8 cellular contexts compared by ENCODE assay signal in genomic region chr6:73580247-73581149, GRCh38. TPM values are rescaled to one million over a fixed set of nuclear protein-coding genes. Genes with fewer than 3 reads are reported as not detected.
DNase-seq lines count a peak whose midpoint lies in the region; ATAC-seq and TF ChIP-seq lines count a peak whose summit lies in the region.

No MANE protein-coding gene starts in this region.

- peak overlapping the region; percentile 91 for H3K27ac Mint-ChIP-seq in activated naive CD8-positive, alpha-beta T cell treated with anti-CD3 and anti-CD28 coated beads, Interleukin-2, amount 10 ng/mL, durations not matched to agents 7 days and 5 days

- TF ChIP-seq CTCF in AG04450 (IDR thresholded peaks at IDR 0.05; ENCODE audit: low read depth, low read length) (peak; percentile 54), heart right ventricle (IDR thresholded peaks at IDR 0.05) (peak in 8 of 9 donors; percentile 11 to 59 (median 48)), upper lobe of left lung (IDR thresholded peaks at IDR 0.05) (peak in 5 of 6 experiments; percentile 24 to 50 (median 34))

- DNase-seq in AG04450 (ENCODE audit: low read depth, low spot score) (peak; percentile 94), heart right ventricle (peak; percentile 71 to 82), posterior vena cava (ENCODE audit: low spot score) (peak; percentile 95), upper lobe of left lung (peak; percentile 86 to 89)
- peak; percentile 56 for DNase-seq in activated naive CD8-positive, alpha-beta T cell treated with anti-CD3 and anti-CD28 coated beads, Interleukin-2, amount 10 ng/mL, durations not matched to agents 7 days and 5 days

- POLR2A ChIA-PET in AG04450 (lab: Yijun Ruan, JAX) = interaction anchor here (0.5 to 3.0 kb wide), 16 partner anchors 13 to 128 kb away, joined by 3 to 142 read pairs (median 7); partner anchors contain the start of genes EEF1A1 and MTO1
- POLR2A ChIA-PET in activated naive CD8-positive, alpha-beta T cell treated with anti-CD3 and anti-CD28 coated beads, Interleukin-2, amount 10 ng/mL, durations not matched to agents 7 days and 5 days (lab: Charles Lee) = interaction anchor here (0.7 to 2.6 kb wide), 5 partner anchors 9 to 59 kb away, joined by 3 to 32 read pairs (median 4); partner anchors contain the start of gene EEF1A1

- peak; percentile 81 for ATAC-seq in HG03378 (IDR thresholded peaks at IDR 0.05; ENCODE audit: unreplicated experiment)
- peak; percentile 93 for ATAC-seq in SK-N-SH treated with all-trans-retinoic acid at 6 μM for 48 hours
- ATAC-seq in activated naive CD8-positive, alpha-beta T cell treated with anti-CD3 and anti-CD28 coated beads, Interleukin-2, amount 10 ng/mL, durations not matched to agents 7 days and 5 days (ENCODE audit: low read depth) = peak; percentile 71
- peak; percentile 89 to 96 (median 94) for ATAC-seq in heart right ventricle
- ATAC-seq in upper lobe of left lung (ENCODE audit: low FRiP score in 2 of 2) = peak; percentile 93 to 97

- H3K36me3 ChIP-seq in heart right ventricle = no peaks in the 10 kb centered on the region
- H3K36me3 ChIP-seq in upper lobe of left lung = no peaks in the 10 kb centered on the region

- H3K27me3 ChIP-seq in AG04450 (ENCODE audit: control insufficient read depth, insufficient read depth, low read length) (no peaks in the 10 kb centered on the region), heart right ventricle (no peaks in the 10 kb centered on the region), upper lobe of left lung (no peaks in the 10 kb centered on the region)

- H3K27me3 Mint-ChIP-seq in activated naive CD8-positive, alpha-beta T cell treated with anti-CD3 and anti-CD28 coated beads, Interleukin-2, amount 10 ng/mL, durations not matched to agents 7 days and 5 days = no peaks in the 10 kb centered on the region

- peaks cover 4% of the 10 kb centered on the region for H3K36me3 Mint-ChIP-seq in activated naive CD8-positive, alpha-beta T cell treated with anti-CD3 and anti-CD28 coated beads, Interleukin-2, amount 10 ng/mL, durations not matched to agents 7 days and 5 days

- peak overlapping the region; percentile 55 for H3K4me3 Mint-ChIP-seq in activated naive CD8-positive, alpha-beta T cell treated with anti-CD3 and anti-CD28 coated beads, Interleukin-2, amount 10 ng/mL, durations not matched to agents 7 days and 5 days

- peak overlapping the region; percentile 50 for H3K4me3 ChIP-seq in AG04450 (ENCODE audit: low read depth, low read length)
- peak overlapping the region in 8 of 10 donors; percentile 2 to 40 (median 34) for H3K4me3 ChIP-seq in heart right ventricle
- peak overlapping the region in 3 of 4 donors; percentile 4 to 29 (median 7) for H3K4me3 ChIP-seq in upper lobe of left lung

- intact Hi-C loops in heart right ventricle (cut with DNase I) = loop anchor here in 5 of 10 donors (1.0 to 10.0 kb wide), 6 partner anchors 30 to 60 kb away; partner anchors contain the start of gene EEF1A1 (in 4 of the 5)
- intact Hi-C loops in posterior vena cava (cut with DNase I) = loop anchor here in 1 of 2 donors (2.0 kb wide), 1 partner anchor 60 kb away; the partner anchor contains the start of gene EEF1A1

- H3K4me1 ChIP-seq in heart right ventricle (peaks cover 6 to 43% (median 18%) of the 10 kb centered on the region in 9 donors), upper lobe of left lung (peaks cover 23 to 36% (median 30%) of the 10 kb centered on the region in 4 donors)

- H3K9me3 ChIP-seq in AG04450 (ENCODE audit: control insufficient read depth, insufficient read depth, low read length) = peaks cover 2% of the 10 kb centered on the region; the same call in 1 of the 2 replicates
- peaks cover 0 to 6% (median 0%) of the 10 kb centered on the region in 11 donors for H3K9me3 ChIP-seq in heart right ventricle
- no peaks in the 10 kb centered on the region for H3K9me3 ChIP-seq in upper lobe of left lung

- CTCF ChIA-PET in AG04450 (lab: Charles Lee) = interaction anchor here (0.7 to 1.1 kb wide), 5 partner anchors 17 to 72 kb away, joined by 3 to 4 read pairs (median 3); no protein-coding TSS in a partner anchor

- peak in 2 of 4 donors; percentile 52 to 88 for TF ChIP-seq EP300 in upper lobe of left lung (IDR thresholded peaks at IDR 0.05)

- peak; percentile 38 for TF ChIP-seq POLR2A in GM19099 (IDR thresholded peaks at IDR 0.05; ENCODE audit: extremely low read depth, insufficient read length, low read depth)
- TF ChIP-seq POLR2A in upper lobe of left lung (IDR thresholded peaks at IDR 0.05) = peak in 2 of 4 donors; percentile 26 to 54

- H3K27ac ChIP-seq in AG04450 (ENCODE audit: low read depth, low read length) (peak overlapping the region; percentile 100), heart right ventricle (peak overlapping the region; percentile 79 to 95 (median 88)), upper lobe of left lung (peak overlapping the region; percentile 87 to 95 (median 90))

- peaks cover 17% of the 10 kb centered on the region for H3K4me1 Mint-ChIP-seq in activated naive CD8-positive, alpha-beta T cell treated with anti-CD3 and anti-CD28 coated beads, Interleukin-2, amount 10 ng/mL, durations not matched to agents 7 days and 5 days

- 29 to 42% methylated on average over 21 of the region's 21 CpGs for WGBS in heart right ventricle, 2 donors
- WGBS in upper lobe of left lung, 2 donors = 6 to 7% methylated on average over 21 of the region's 21 CpGs

- H3K9me3 Mint-ChIP-seq in activated naive CD8-positive, alpha-beta T cell treated with anti-CD3 and anti-CD28 coated beads, Interleukin-2, amount 10 ng/mL, durations not matched to agents 7 days and 5 days = peaks cover 6% of the 10 kb centered on the region

TF ChIP-seq in SK-N-SH treated with all-trans-retinoic acid at 6 μM for 48 hours, 23 proteins besides CTCF, POLR2A, EP300 and RAD21:
- TF ChIP-seq, protein P1, sequence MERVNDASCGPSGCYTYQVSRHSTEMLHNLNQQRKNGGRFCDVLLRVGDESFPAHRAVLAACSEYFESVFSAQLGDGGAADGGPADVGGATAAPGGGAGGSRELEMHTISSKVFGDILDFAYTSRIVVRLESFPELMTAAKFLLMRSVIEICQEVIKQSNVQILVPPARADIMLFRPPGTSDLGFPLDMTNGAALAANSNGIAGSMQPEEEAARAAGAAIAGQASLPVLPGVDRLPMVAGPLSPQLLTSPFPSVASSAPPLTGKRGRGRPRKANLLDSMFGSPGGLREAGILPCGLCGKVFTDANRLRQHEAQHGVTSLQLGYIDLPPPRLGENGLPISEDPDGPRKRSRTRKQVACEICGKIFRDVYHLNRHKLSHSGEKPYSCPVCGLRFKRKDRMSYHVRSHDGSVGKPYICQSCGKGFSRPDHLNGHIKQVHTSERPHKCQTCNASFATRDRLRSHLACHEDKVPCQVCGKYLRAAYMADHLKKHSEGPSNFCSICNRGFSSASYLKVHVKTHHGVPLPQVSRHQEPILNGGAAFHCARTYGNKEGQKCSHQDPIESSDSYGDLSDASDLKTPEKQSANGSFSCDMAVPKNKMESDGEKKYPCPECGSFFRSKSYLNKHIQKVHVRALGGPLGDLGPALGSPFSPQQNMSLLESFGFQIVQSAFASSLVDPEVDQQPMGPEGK (CRISPR knock-in tag; IDR thresholded peaks at IDR 0.05; ENCODE audit: borderline replicate concordance) = peak; percentile 45; the same call in 1 of the 2 replicates
- no peak for TF ChIP-seq BACH2 (CRISPR knock-in tag; IDR thresholded peaks at IDR 0.05; ENCODE audit: borderline replicate concordance)
- TF ChIP-seq ARNTL (CRISPR knock-in tag; IDR thresholded peaks at IDR 0.05; ENCODE audit: borderline replicate concordance, low read depth) = no peak
- TF ChIP-seq TOX (CRISPR knock-in tag; IDR thresholded peaks at IDR 0.05; ENCODE audit: borderline replicate concordance) = no peak
- TF ChIP-seq ZFP3 (CRISPR knock-in tag; IDR thresholded peaks at IDR 0.05) = 0 out of 2 replicates have a peak, but pooled peaks have one; percentile 20
- no peak for TF ChIP-seq ZNF70 (CRISPR knock-in tag; IDR thresholded peaks at IDR 0.05)
- no peak for TF ChIP-seq CREB5 (CRISPR knock-in tag; IDR thresholded peaks at IDR 0.05; ENCODE audit: low read depth)
- TF ChIP-seq ESRRG (CRISPR knock-in tag; IDR thresholded peaks at IDR 0.05) = no peak
- no peak for TF ChIP-seq RARB (CRISPR knock-in tag; IDR thresholded peaks at IDR 0.05)
- no peak for TF ChIP-seq GLIS3 (CRISPR knock-in tag; IDR thresholded peaks at IDR 0.05)
- no peak for TF ChIP-seq PPARA (CRISPR knock-in tag; IDR thresholded peaks at IDR 0.05; ENCODE audit: borderline replicate concordance)

RNA-seq across cellular contexts. Expression of gene EEF1A1, which starts 59.7 kb away (rescaled TPM):
- polyA plus RNA-seq in AG04450 (2011; rRNA removed) (24,076 and 25,115 TPM in 2 replicates), heart right ventricle (1,000 to 10,000 TPM; 1,651 to 3,224 TPM)
- polyA minus RNA-seq in AG04450 (2011; rRNA and poly(A)+ RNA removed) = 13,404 and 14,510 TPM in 2 replicates
- 1,000 to 10,000 TPM; 8,804 to 9,235 TPM for total RNA-seq in activated naive CD8-positive, alpha-beta T cell treated with anti-CD3 and anti-CD28 coated beads, Interleukin-2, amount 10 ng/mL, durations not matched to agents 7 days and 5 days
- total RNA-seq in heart right ventricle (1,000 to 10,000 TPM in 9 of 10 donors, 100 to 1,000 TPM in 1; 988 to 2,538 (median 1,481) TPM), posterior vena cava (1,000 to 10,000 TPM; 7,949 to 8,333 TPM), upper lobe of left lung (over 10,000 TPM in 1 of 6 donors, 1,000 to 10,000 TPM in 5; 3,617 to 10,582 (median 7,272) TPM)

Comparison
In these comparisons a context has a peak if more than half of its experiments do, and no peak if none do; other contexts are left out.
1. Peak in every context shown above with its lines: DNase-seq, ATAC-seq, H3K4me3 ChIP-seq and H3K27ac ChIP-seq.